ENCODE assay signal across 8 cellular contexts in genomic region chr3:196322-197153, GRCh38. TPM values are rescaled to one million over a fixed set of nuclear protein-coding genes. Genes with fewer than 3 reads are reported as not detected.
DNase-seq lines count a peak whose midpoint lies in the region; ATAC-seq and TF ChIP-seq lines count a peak whose summit lies in the region.

Gene CHL1, plus strand, starts transcription at chr3:196763. Its CDS starts 123,014 bp downstream, at chr3:319777.

- H3K36me3 Mint-ChIP-seq in CD8-positive, alpha-beta memory T cell = peaks cover 0 to 2% (median 0%) of the 10 kb centered on the region in 3 donors

- ATAC-seq in GM19372 (IDR thresholded peaks at IDR 0.05; ENCODE audit: low read depth, unreplicated experiment) (peak; percentile 6), heart left ventricle (peak in 3 of 4 donors; percentile 18 to 62 (median 30)), sciatic nerve (peak; percentile 48), HG02763 (IDR thresholded peaks at IDR 0.05; ENCODE audit: unreplicated experiment) (no peak)

- H3K27me3 Mint-ChIP-seq in CD8-positive, alpha-beta memory T cell = peaks cover 7 to 25% of the 10 kb centered on the region in 2 donors

- TF ChIP-seq POLR2A in heart left ventricle (IDR thresholded peaks at IDR 0.05) = no peak

- H3K4me1 ChIP-seq in heart left ventricle (peaks cover 0 to 21% (median 12%) of the 10 kb centered on the region in 12 donors), SJCRH30 (no peaks in the 10 kb centered on the region)
- H3K4me1 ChIP-seq in CD8-positive, alpha-beta memory T cell (ENCODE audit: insufficient read depth, low read length) = no peaks in the 10 kb centered on the region

- CTCF ChIA-PET in CD8-positive, alpha-beta memory T cell (lab: Charles Lee) = no interaction called here

- H3K9me3 ChIP-seq in heart left ventricle (no peaks in the 10 kb centered on the region), SJCRH30 (replicated peaks) (no peaks in the 10 kb centered on the region)
- H3K9me3 ChIP-seq in CD8-positive, alpha-beta memory T cell (ENCODE audit: low read length) = no peaks in the 10 kb centered on the region

- H3K27me3 ChIP-seq in heart left ventricle = peaks cover 8 to 69% (median 39%) of the 10 kb centered on the region in 9 donors
- no peaks in the 10 kb centered on the region for H3K27me3 ChIP-seq in CD8-positive, alpha-beta memory T cell (ENCODE audit: insufficient read depth, low read length, poor library complexity, severe bottlenecking)
- H3K27me3 ChIP-seq in SJCRH30 = no peaks in the 10 kb centered on the region

- H3K4me3 ChIP-seq in heart left ventricle (peak within 1 kb of the TSS; percentile 34 to 59 (median 46)), SJCRH30 (no peak within 1 kb of the TSS)
- H3K4me3 ChIP-seq in CD8-positive, alpha-beta memory T cell (ENCODE audit: low read length) = no peak within 1 kb of the TSS

- no peaks in the 10 kb centered on the region for H3K36me3 ChIP-seq in heart left ventricle
- no peaks in the 10 kb centered on the region for H3K36me3 ChIP-seq in CD8-positive, alpha-beta memory T cell (ENCODE audit: insufficient read depth, low read length)
- H3K36me3 ChIP-seq in SJCRH30 = no peaks in the 10 kb centered on the region

- intact Hi-C loops in heart left ventricle (cut with DNase I) (no loop called here), sciatic nerve (cut with DNase I) (no loop called here)

- H3K27ac Mint-ChIP-seq in CD8-positive, alpha-beta memory T cell = no peak within 1 kb of the TSS

- POLR2A ChIA-PET in CD8-positive, alpha-beta memory T cell (lab: Charles Lee) = no interaction called here

- peaks cover 0 to 11% (median 5%) of the 10 kb centered on the region in 5 donors for H3K9me3 Mint-ChIP-seq in CD8-positive, alpha-beta memory T cell

- no peak within 1 kb of the TSS for H3K4me3 Mint-ChIP-seq in CD8-positive, alpha-beta memory T cell

- H3K27ac ChIP-seq in heart left ventricle (peak within 1 kb of the TSS in 2 of 12 donors; percentile 30 to 42), SJCRH30 (no peak within 1 kb of the TSS)
- no peak within 1 kb of the TSS for H3K27ac ChIP-seq in CD8-positive, alpha-beta memory T cell (ENCODE audit: low read depth, low read length)

- 2 to 3% (median 2%) methylated on average over 57 to 64 of the region's 64 CpGs for WGBS in heart left ventricle, 4 donors

- no peak for TF ChIP-seq CTCF in heart left ventricle (IDR thresholded peaks at IDR 0.05)

- H3K4me1 Mint-ChIP-seq in CD8-positive, alpha-beta memory T cell = peaks cover 0 to 3% (median 3%) of the 10 kb centered on the region in 3 donors

- peak; percentile 76 for DNase-seq in NCI-H748 (lab: John Stamatoyannopoulos, UW; ENCODE audit: unreplicated experiment)
- peak in 1 of 5 donors; percentile 27 for DNase-seq in heart left ventricle
- peak; percentile 60 for DNase-seq in sciatic nerve (ENCODE audit: low spot score)
- DNase-seq in OCI-M1 (lab: John Stamatoyannopoulos, UW) = no peak
- DNase-seq in CD8-positive, alpha-beta memory T cell = no peak
- DNase-seq in SJCRH30 = no peak

RNA-seq across cellular contexts. Expression of gene CHL1, which starts in this region (rescaled TPM):
- total RNA-seq in heart left ventricle = 10 to 100 TPM in 2 of 9 donors, 1 to 10 TPM in 6, under 1 TPM in 1; 0.48 to 15.3 (median 5.2) TPM
- 1 to 10 TPM in 1 of 2 donors, under 1 TPM in 1; 0.96 to 1.3 TPM for polyA plus RNA-seq in heart left ventricle
- total RNA-seq in sciatic nerve = 252 TPM
- not detected for total RNA-seq in CD8-positive, alpha-beta memory T cell
- polyA plus RNA-seq in CD8-positive, alpha-beta memory T cell = not detected
- not detected in 2 replicates for total RNA-seq in SJCRH30 (2014; rRNA removed; shearing (Covaris generic))

Comparison
In these comparisons a context has a peak if more than half of its experiments do, and no peak if none do; other contexts are left out.
1. RNA of gene CHL1 (total RNA-seq): 252 TPM in sciatic nerve (single experiment); 0.48 to 15.3 TPM in heart left ventricle, not detected in CD8-positive, alpha-beta memory T cell and not detected in SJCRH30; every median in the first group is over 10 times any median in the second.
2. DNase-seq: peak in NCI-H748 (single experiment) and sciatic nerve (single experiment); none in OCI-M1 (single experiment), CD8-positive, alpha-beta memory T cell (0 of 5) and SJCRH30 (0 of 2).
3. H3K4me3 ChIP-seq: peak in heart left ventricle (12 of 12); none in CD8-positive, alpha-beta memory T cell (single experiment) and SJCRH30 (single experiment).